In the genomic region with DNA sequence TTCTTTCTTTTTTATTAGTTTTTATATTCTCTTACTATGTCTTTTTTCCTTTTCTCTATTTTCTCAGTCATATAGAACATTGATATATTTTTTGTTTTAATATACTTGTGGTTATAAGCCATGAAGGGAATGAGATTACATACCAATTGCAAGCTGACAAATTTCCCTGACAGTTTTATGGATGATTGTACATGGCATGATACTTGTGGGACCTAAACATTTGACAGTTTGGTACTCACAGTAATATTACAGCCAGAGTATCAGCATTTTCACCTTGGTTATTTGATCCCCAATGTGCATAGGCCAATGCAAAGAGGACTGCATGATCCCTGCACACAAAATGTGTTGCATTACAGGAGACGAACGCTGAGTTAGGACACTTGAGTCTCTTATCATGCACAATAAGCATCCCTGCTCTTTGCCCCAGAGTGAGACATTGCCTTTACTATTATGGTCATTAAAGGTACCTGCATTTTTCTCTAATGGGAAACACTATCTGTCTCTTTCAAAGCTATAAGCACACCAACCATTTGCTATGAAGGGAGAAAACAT, we compare ENCODE assay signal across 24 cellular contexts.
DNase-seq lines count a peak whose midpoint lies in the region; ATAC-seq and TF ChIP-seq lines count a peak whose summit lies in the region.
"Had no signal": no experiment of that assay in that cellular context is flagged by ENCODE, and none has a peak within 500 bp of the region (broad histone marks: within the 10 kb centered on the region; RNA-seq: fewer than 3 reads in every experiment).

No MANE protein-coding gene starts in this region.

- H3K79me2 ChIP-seq in mesendoderm (ENCODE audit: control insufficient read depth, insufficient read depth, low read length) = no peaks in the 10 kb centered on the region

- no peak overlapping the region for H3K27ac Mint-ChIP-seq in activated naive CD4-positive, alpha-beta T cell treated with anti-CD3 and anti-CD28 coated beads, Interleukin-2, amount 10 ng/mL, durations not matched to agents 7 days and 5 days
- H3K27ac Mint-ChIP-seq: B cell, CD14-positive monocyte had no signal

- H3K56ac ChIP-seq in mesendoderm (ENCODE audit: low read length) = peak overlapping the region; percentile 63

- peak overlapping the region; percentile 2 for H3K9ac ChIP-seq in mesendoderm (ENCODE audit: low read length)
- H3K9ac ChIP-seq: GM23248 had no signal

- H2BK15ac ChIP-seq in mesendoderm (replicated peaks; ENCODE audit: low read depth) = no peak overlapping the region

- H3K4me3 ChIP-seq in mesendoderm (ENCODE audit: low read length) = no peak overlapping the region
- H3K4me3 ChIP-seq: A549, GM23248, SK-N-MC had no signal

- H3K79me1 ChIP-seq in mesendoderm (ENCODE audit: low read length) = no peaks in the 10 kb centered on the region

- no CpG with 5 or more reads among the region's 2 CpGs for WGBS in mesendoderm (ENCODE audit: extremely low coverage, insufficient coverage, low lambda C conversion rate)

- ATAC-seq in HG03432 (IDR thresholded peaks at IDR 0.05; ENCODE audit: unreplicated experiment) (no peak), GM21381 (IDR thresholded peaks at IDR 0.05; ENCODE audit: unreplicated experiment) (no peak)
- ATAC-seq: A549 had no signal

- no peak overlapping the region for H3K18ac ChIP-seq in mesendoderm (ENCODE audit: low read length)

- no peak overlapping the region for H4K8ac ChIP-seq in mesendoderm (ENCODE audit: low read depth, low read length)

- H3K4me3 Mint-ChIP-seq in activated naive CD4-positive, alpha-beta T cell treated with anti-CD3 and anti-CD28 coated beads, Interleukin-2, amount 10 ng/mL, durations not matched to agents 7 days and 5 days = no peak overlapping the region
- H3K4me3 Mint-ChIP-seq: B cell, CD14-positive monocyte had no signal

- no peak overlapping the region for H3K27ac ChIP-seq in mesendoderm (ENCODE audit: low read depth, low read length)
- H3K27ac ChIP-seq: A549, GM23248, RWPE1, SK-N-MC had no signal

- no peak overlapping the region for H2AK5ac ChIP-seq in mesendoderm (ENCODE audit: low read length)

- no peaks in the 10 kb centered on the region for H3K27me3 ChIP-seq in mesendoderm (ENCODE audit: insufficient read depth, low read length, poor library complexity)

- no peaks in the 10 kb centered on the region for H3K27me3 Mint-ChIP-seq in activated naive CD4-positive, alpha-beta T cell treated with anti-CD3 and anti-CD28 coated beads, Interleukin-2, amount 10 ng/mL, durations not matched to agents 7 days and 5 days
- H3K27me3 Mint-ChIP-seq: B cell had no signal

- CTCF ChIA-PET in HEK293T (lab: Yijun Ruan, JAX) = interaction anchor here (1.7 kb wide), 1 partner anchor 11 kb away, joined by 10 read pairs; no protein-coding TSS in a partner anchor
- CTCF ChIA-PET in activated naive CD4-positive, alpha-beta T cell treated with anti-CD3 and anti-CD28 coated beads, Interleukin-2, amount 10 ng/mL, durations not matched to agents 7 days and 5 days (lab: Charles Lee) = no interaction called here

- no peaks in the 10 kb centered on the region for H3K36me3 ChIP-seq in mesendoderm (ENCODE audit: control insufficient read depth, insufficient read depth, low read length)

- peaks cover 1% of the 10 kb centered on the region for H3K9me3 Mint-ChIP-seq in activated naive CD4-positive, alpha-beta T cell treated with anti-CD3 and anti-CD28 coated beads, Interleukin-2, amount 10 ng/mL, durations not matched to agents 7 days and 5 days

- no peak overlapping the region for H2BK120ac ChIP-seq in mesendoderm (ENCODE audit: low read depth, low read length)

- H3K23ac ChIP-seq in mesendoderm (ENCODE audit: low read length) = peak overlapping the region; percentile 38

- DNase-seq in HEK293T (ENCODE audit: extremely low spot score) (no peak), NCI-H146 (lab: John Stamatoyannopoulos, UW) (peak; percentile 37), NCI-H345 (lab: John Stamatoyannopoulos, UW) (peak; percentile 12), mesendoderm (no peak), activated gamma-delta T cell (lab: John Stamatoyannopoulos, UW) (no peak)
- no peak for DNase-seq in activated naive CD4-positive, alpha-beta T cell treated with anti-CD3 and anti-CD28 coated beads, Interleukin-2, amount 10 ng/mL, durations not matched to agents 7 days and 5 days
- DNase-seq: DMS53; GDM1; GM23248; HCEC 1CT; Kasumi-1; NCI-H1694 treated with DMSO at 0.1 percent for 48 hours; NCI-H2171; NCI-H774; NK-92 treated with Interleukin-12 subunit alpha and Interleukin-12 subunit beta, amount 100 ng/mL, for 24 hours; SHP77 treated with DMSO at 0.1 percent for 48 hours; T-helper 2 cell had no signal

- no peak overlapping the region for H3K4ac ChIP-seq in mesendoderm (ENCODE audit: low read depth, low read length)

- no peaks in the 10 kb centered on the region for H3K36me3 Mint-ChIP-seq in activated naive CD4-positive, alpha-beta T cell treated with anti-CD3 and anti-CD28 coated beads, Interleukin-2, amount 10 ng/mL, durations not matched to agents 7 days and 5 days
- H3K36me3 Mint-ChIP-seq: CD14-positive monocyte had no signal

- H3K4me1 Mint-ChIP-seq in activated naive CD4-positive, alpha-beta T cell treated with anti-CD3 and anti-CD28 coated beads, Interleukin-2, amount 10 ng/mL, durations not matched to agents 7 days and 5 days = no peaks in the 10 kb centered on the region
- H3K4me1 Mint-ChIP-seq: B cell, CD14-positive monocyte had no signal

- H4K5ac ChIP-seq in mesendoderm (ENCODE audit: low read length) = peak overlapping the region; percentile 47

- H3K4me2 ChIP-seq in mesendoderm (ENCODE audit: low read length) = no peak overlapping the region
- H3K4me2 ChIP-seq: A549 had no signal

- POLR2A ChIA-PET in HEK293T (lab: Yijun Ruan, JAX) = interaction anchor here (0.7 to 2.3 kb wide), 2 partner anchors 8 to 9 kb away, joined by 3 to 7 read pairs; no protein-coding TSS in a partner anchor

- H2BK5ac ChIP-seq in mesendoderm (ENCODE audit: low read length) = peak overlapping the region; percentile 77

- peaks cover 8% of the 10 kb centered on the region for H3K4me1 ChIP-seq in mesendoderm (ENCODE audit: control insufficient read depth, low read depth, low read length)
- H3K4me1 ChIP-seq: A549 had no signal

TF ChIP-seq in HEK293T, 16 proteins besides CTCF, POLR2A, EP300 and RAD21:
- no peak for TF ChIP-seq TARDBP (IDR thresholded peaks at IDR 0.05)
- no peak for TF ChIP-seq ARNT (IDR thresholded peaks at IDR 0.05)
- no peak for TF ChIP-seq BHLHE40 (IDR thresholded peaks at IDR 0.05; ENCODE audit: borderline replicate concordance)
- no peak; the same call in 1 of the 2 replicates for TF ChIP-seq FOXA1 (IDR thresholded peaks at IDR 0.05)
- TF ChIP-seq ELF4 (IDR thresholded peaks at IDR 0.05) = no peak
- no peak for TF ChIP-seq SUZ12 (IDR thresholded peaks at IDR 0.05)
- TF ChIP-seq, protein P1, sequence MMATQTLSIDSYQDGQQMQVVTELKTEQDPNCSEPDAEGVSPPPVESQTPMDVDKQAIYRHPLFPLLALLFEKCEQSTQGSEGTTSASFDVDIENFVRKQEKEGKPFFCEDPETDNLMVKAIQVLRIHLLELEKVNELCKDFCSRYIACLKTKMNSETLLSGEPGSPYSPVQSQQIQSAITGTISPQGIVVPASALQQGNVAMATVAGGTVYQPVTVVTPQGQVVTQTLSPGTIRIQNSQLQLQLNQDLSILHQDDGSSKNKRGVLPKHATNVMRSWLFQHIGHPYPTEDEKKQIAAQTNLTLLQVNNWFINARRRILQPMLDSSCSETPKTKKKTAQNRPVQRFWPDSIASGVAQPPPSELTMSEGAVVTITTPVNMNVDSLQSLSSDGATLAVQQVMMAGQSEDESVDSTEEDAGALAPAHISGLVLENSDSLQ (IDR thresholded peaks at IDR 0.05) = peak; percentile 93
- TF ChIP-seq FOXK2 (IDR thresholded peaks at IDR 0.05) = no peak; the same call in 1 of the 2 replicates
- no peak for TF ChIP-seq NFRKB (IDR thresholded peaks at IDR 0.05)
- no peak; the same call in 1 of the 2 replicates for TF ChIP-seq LEF1 (IDR thresholded peaks at IDR 0.05; ENCODE audit: borderline replicate concordance)
- no peak for TF ChIP-seq ZNF384 (IDR thresholded peaks at IDR 0.05)
- no peak for TF ChIP-seq L3MBTL2 (conservative IDR thresholded peaks at IDR 0.05)
- 0 out of 2 replicates have a peak, but pooled peaks have one; percentile 26 for TF ChIP-seq CTBP1 (IDR thresholded peaks at IDR 0.05; ENCODE audit: borderline replicate concordance)
- TF ChIP-seq HDGF (IDR thresholded peaks at IDR 0.05; ENCODE audit: borderline replicate concordance) = peak; percentile 94; the same call in 1 of the 2 replicates
- TF ChIP-seq FOXM1 (IDR thresholded peaks at IDR 0.05; ENCODE audit: borderline replicate concordance) = no peak
- TF ChIP-seq SP1 (IDR thresholded peaks at IDR 0.05) = peak; percentile 27; the same call in 1 of the 2 replicates

Comparison
In these comparisons a context has a peak if more than half of its experiments do, and no peak if none do; other contexts are left out.
1. DNase-seq: peak in NCI-H146 (single experiment) and NCI-H345 (single experiment); none in HEK293T (single experiment), mesendoderm (single experiment), activated naive CD4-positive, alpha-beta T cell treated with anti-CD3 and anti-CD28 coated beads, Interleukin-2, amount 10 ng/mL, durations not matched to agents 7 days and 5 days (single experiment) and activated gamma-delta T cell (single experiment).